In genomic region chr6:160931378-160932343, GRCh38 we compare ENCODE assay signal across 9 cellular contexts. TPM values are rescaled to one million over a fixed set of nuclear protein-coding genes. Genes with fewer than 3 reads are reported as not detected.
DNase-seq lines count a peak whose midpoint lies in the region; ATAC-seq and TF ChIP-seq lines count a peak whose summit lies in the region.
"Had no signal": no experiment of that assay in that cellular context is flagged by ENCODE, and none has a peak within 500 bp of the region (broad histone marks: within the 10 kb centered on the region; RNA-seq: fewer than 3 reads in every experiment).

No MANE protein-coding gene starts in this region.

- peak overlapping the region; percentile 42 for H3K4me3 ChIP-seq in BJ (ENCODE audit: low read depth, low read length)
- peak overlapping the region; percentile 48 for H3K4me3 ChIP-seq in epithelial cell of esophagus (ENCODE audit: low read length)

- H3K4me3 Mint-ChIP-seq in neural crest cell, result peak overlapping the region; percentile 77
- no peak overlapping the region for H3K4me3 Mint-ChIP-seq in activated naive CD8-positive, alpha-beta T cell treated with anti-CD3 and anti-CD28 coated beads, Interleukin-2, amount 50 U/mL, for 24 hours

- TF ChIP-seq CTCF in BJ (IDR thresholded peaks at IDR 0.05; ENCODE audit: insufficient read depth, low read depth, low read length) (0 out of 2 replicates have a peak, but pooled peaks have one; percentile 7), epithelial cell of esophagus (IDR thresholded peaks at IDR 0.05; ENCODE audit: insufficient read depth, low read depth, low read length, missing control alignments) (no peak), neural crest cell (conservative IDR thresholded peaks at IDR 0.05) (no peak)

- CTCF ChIA-PET in BJ (lab: Yijun Ruan, JAX), result interaction anchor here (0.6 to 8.4 kb wide), 22 partner anchors 9 to 597 kb away, joined by 3 to 244 read pairs (median 4); partner anchors contain the start of gene MAP3K4

- peaks cover 5% of the 10 kb centered on the region for H3K9me3 Mint-ChIP-seq in neural crest cell
- H3K9me3 Mint-ChIP-seq in activated naive CD8-positive, alpha-beta T cell treated with anti-CD3 and anti-CD28 coated beads, Interleukin-2, amount 50 U/mL, for 24 hours, result no peaks in the 10 kb centered on the region
- H3K9me3 Mint-ChIP-seq: dendritic cell treated with granulocyte-macrophage colony-stimulating factor and Interleukin-4, amounts not matched to agents 40 ng/mL and 50 ng/mL, for 4 days had no signal

- ATAC-seq in HG02610 (IDR thresholded peaks at IDR 0.05; ENCODE audit: unreplicated experiment), result no peak
- ATAC-seq in activated naive CD8-positive, alpha-beta T cell treated with anti-CD3 and anti-CD28 coated beads, Interleukin-2, amount 50 U/mL, for 24 hours, result no peak

- peaks cover 5% of the 10 kb centered on the region for H3K36me3 Mint-ChIP-seq in neural crest cell (ENCODE audit: low read depth)
- H3K36me3 Mint-ChIP-seq in activated naive CD8-positive, alpha-beta T cell treated with anti-CD3 and anti-CD28 coated beads, Interleukin-2, amount 50 U/mL, for 24 hours (ENCODE audit: low read depth), result no peaks in the 10 kb centered on the region

- H3K27ac Mint-ChIP-seq in neural crest cell (ENCODE audit: unreplicated experiment), result no peak overlapping the region
- H3K27ac Mint-ChIP-seq in activated naive CD8-positive, alpha-beta T cell treated with anti-CD3 and anti-CD28 coated beads, Interleukin-2, amount 50 U/mL, for 24 hours, result no peak overlapping the region
- H3K27ac Mint-ChIP-seq: dendritic cell treated with granulocyte-macrophage colony-stimulating factor and Interleukin-4, amounts not matched to agents 40 ng/mL and 50 ng/mL, for 4 days had no signal

- H3K36me3 ChIP-seq in BJ (ENCODE audit: control insufficient read depth, insufficient read depth, low read length), result no peaks in the 10 kb centered on the region

- peaks cover 11% of the 10 kb centered on the region for H3K4me1 Mint-ChIP-seq in neural crest cell
- no peaks in the 10 kb centered on the region for H3K4me1 Mint-ChIP-seq in activated naive CD8-positive, alpha-beta T cell treated with anti-CD3 and anti-CD28 coated beads, Interleukin-2, amount 50 U/mL, for 24 hours

- H3K27me3 Mint-ChIP-seq in neural crest cell (ENCODE audit: low read depth), result peaks cover 5% of the 10 kb centered on the region
- H3K27me3 Mint-ChIP-seq in activated naive CD8-positive, alpha-beta T cell treated with anti-CD3 and anti-CD28 coated beads, Interleukin-2, amount 50 U/mL, for 24 hours, result peaks cover 37% of the 10 kb centered on the region

- POLR2A ChIA-PET in BJ (lab: Charles Lee), result interaction anchor here (0.5 kb wide), 1 partner anchor 98 kb away, joined by 5 read pairs; no protein-coding TSS in a partner anchor

- DNase-seq in BJ (ENCODE audit: low read depth) (no peak), NCI-H748 treated with DMSO at 0.1 percent for 48 hours (lab: John Stamatoyannopoulos, UW) (peak; percentile 8), epithelial cell of esophagus (ENCODE audit: low read depth) (no peak), neural crest cell (ENCODE audit: low read depth, low spot score) (no peak), islet precursor cell (no peak), NCI-H146 (lab: John Stamatoyannopoulos, UW) (no peak)
- DNase-seq in activated naive CD8-positive, alpha-beta T cell treated with anti-CD3 and anti-CD28 coated beads, Interleukin-2, amount 50 U/mL, for 24 hours, result no peak

- H3K27me3 ChIP-seq in BJ (ENCODE audit: control insufficient read depth, insufficient read depth, low read length), result peaks cover 8% of the 10 kb centered on the region

RNA-seq across cellular contexts. Expression of gene MAP3K4, which starts 59.9 kb away (rescaled TPM):
- 5.3 and 7.3 TPM in 2 replicates for polyA plus RNA-seq in BJ (2011; rRNA removed)
- 11.7 and 12.8 TPM in 2 replicates for polyA minus RNA-seq in BJ (2011; rRNA and poly(A)+ RNA removed)
- 84.3 and 103 TPM in 2 replicates for total RNA-seq in neural crest cell
